1 cellular context compared by ENCODE assay signal in genomic region chr9:34611811-34612787, GRCh38.
TF ChIP-seq lines count a peak whose summit lies in the region.

A gene with protein sequence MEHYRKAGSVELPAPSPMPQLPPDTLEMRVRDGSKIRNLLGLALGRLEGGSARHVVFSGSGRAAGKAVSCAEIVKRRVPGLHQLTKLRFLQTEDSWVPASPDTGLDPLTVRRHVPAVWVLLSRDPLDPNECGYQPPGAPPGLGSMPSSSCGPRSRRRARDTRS (minus strand): TSS chr9:34612097. CDS start chr9:34611296, 801 bp downstream.

TF ChIP-seq in GM12878, 131 proteins besides CTCF, POLR2A, EP300 and RAD21 (continued from another document and continues in another):
- TF ChIP-seq ZNF592 (IDR thresholded peaks at IDR 0.05) (no peak), SMARCA5 (IDR thresholded peaks at IDR 0.05) (peak; percentile 60; the same call in 1 of the 2 replicates), RAD51 (IDR thresholded peaks at IDR 0.05) (no peak), MTA3 (IDR thresholded peaks at IDR 0.05; ENCODE audit: borderline replicate concordance, low read length) (no peak), BRCA1 (IDR thresholded peaks at IDR 0.05; ENCODE audit: low read depth, low read length) (no peak), USF2 (IDR thresholded peaks at IDR 0.05; ENCODE audit: borderline replicate concordance, low read depth, low read length) (no peak), HCFC1 (IDR thresholded peaks at IDR 0.05; ENCODE audit: low read length) (no peak; the same call in 1 of the 2 replicates), ZNF24 (IDR thresholded peaks at IDR 0.05) (no peak), IKZF1 (conservative IDR thresholded peaks at IDR 0.05) (peak; percentile 59), YBX1 (IDR thresholded peaks at IDR 0.05) (no peak), TCF3 (IDR thresholded peaks at IDR 0.05; ENCODE audit: borderline replicate concordance, insufficient read depth, low read depth, low read length) (no peak), CEBPZ (IDR thresholded peaks at IDR 0.05; ENCODE audit: low read depth, low read length) (no peak), RCOR1 (conservative IDR thresholded peaks at IDR 0.05; ENCODE audit: low read depth, low read length) (no peak), CBFB (IDR thresholded peaks at IDR 0.05; ENCODE audit: low read depth) (no peak), CHD1 (IDR thresholded peaks at IDR 0.05; ENCODE audit: low read depth, low read length) (0 out of 2 replicates have a peak, but pooled peaks have one; percentile 42), EGR1 (IDR thresholded peaks at IDR 0.05; ENCODE audit: borderline replicate concordance in 1 of 2, low read depth in 2 of 2, low read length in 2 of 2) (peak in 1 of 2 experiments; percentile 68; a peak in 1 of 3 replicates), HDAC2 (IDR thresholded peaks at IDR 0.05) (no peak), PRDM15 (CRISPR knock-in tag; IDR thresholded peaks at IDR 0.05) (no peak), USF1 (IDR thresholded peaks at IDR 0.05; ENCODE audit: borderline replicate concordance, extremely low read length, insufficient read depth, low read depth, low read length) (no peak), ZZZ3 (IDR thresholded peaks at IDR 0.05; ENCODE audit: control insufficient read depth, insufficient read length, low read depth) (no peak), SMAD5 (IDR thresholded peaks at IDR 0.05; ENCODE audit: low read depth) (no peak), CREM (IDR thresholded peaks at IDR 0.05; ENCODE audit: low read depth) (no peak), PML (IDR thresholded peaks at IDR 0.05; ENCODE audit: low read length) (peak; percentile 47; the same call in 1 of the 2 replicates), ZSCAN29 (IDR thresholded peaks at IDR 0.05) (no peak), PAX8 (IDR thresholded peaks at IDR 0.05) (no peak), MTA2 (IDR thresholded peaks at IDR 0.05; ENCODE audit: low read depth) (no peak), MEF2A (IDR thresholded peaks at IDR 0.05; ENCODE audit: insufficient read depth, low read depth, low read length) (no peak)
- TF ChIP-seq, protein P1, sequence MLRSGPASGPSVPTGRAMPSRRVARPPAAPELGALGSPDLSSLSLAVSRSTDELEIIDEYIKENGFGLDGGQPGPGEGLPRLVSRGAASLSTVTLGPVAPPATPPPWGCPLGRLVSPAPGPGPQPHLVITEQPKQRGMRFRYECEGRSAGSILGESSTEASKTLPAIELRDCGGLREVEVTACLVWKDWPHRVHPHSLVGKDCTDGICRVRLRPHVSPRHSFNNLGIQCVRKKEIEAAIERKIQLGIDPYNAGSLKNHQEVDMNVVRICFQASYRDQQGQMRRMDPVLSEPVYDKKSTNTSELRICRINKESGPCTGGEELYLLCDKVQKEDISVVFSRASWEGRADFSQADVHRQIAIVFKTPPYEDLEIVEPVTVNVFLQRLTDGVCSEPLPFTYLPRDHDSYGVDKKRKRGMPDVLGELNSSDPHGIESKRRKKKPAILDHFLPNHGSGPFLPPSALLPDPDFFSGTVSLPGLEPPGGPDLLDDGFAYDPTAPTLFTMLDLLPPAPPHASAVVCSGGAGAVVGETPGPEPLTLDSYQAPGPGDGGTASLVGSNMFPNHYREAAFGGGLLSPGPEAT (IDR thresholded peaks at IDR 0.05; ENCODE audit: low read depth): peak; percentile 12; the same call in 1 of the 2 replicates
- TF ChIP-seq, protein P2, sequence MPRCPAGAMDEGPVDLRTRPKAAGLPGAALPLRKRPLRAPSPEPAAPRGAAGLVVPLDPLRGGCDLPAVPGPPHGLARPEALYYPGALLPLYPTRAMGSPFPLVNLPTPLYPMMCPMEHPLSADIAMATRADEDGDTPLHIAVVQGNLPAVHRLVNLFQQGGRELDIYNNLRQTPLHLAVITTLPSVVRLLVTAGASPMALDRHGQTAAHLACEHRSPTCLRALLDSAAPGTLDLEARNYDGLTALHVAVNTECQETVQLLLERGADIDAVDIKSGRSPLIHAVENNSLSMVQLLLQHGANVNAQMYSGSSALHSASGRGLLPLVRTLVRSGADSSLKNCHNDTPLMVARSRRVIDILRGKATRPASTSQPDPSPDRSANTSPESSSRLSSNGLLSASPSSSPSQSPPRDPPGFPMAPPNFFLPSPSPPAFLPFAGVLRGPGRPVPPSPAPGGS (IDR thresholded peaks at IDR 0.05; ENCODE audit: borderline replicate concordance, insufficient read depth, low read depth, low read length, poor library complexity, severe bottlenecking): no peak
- TF ChIP-seq, protein P3, sequence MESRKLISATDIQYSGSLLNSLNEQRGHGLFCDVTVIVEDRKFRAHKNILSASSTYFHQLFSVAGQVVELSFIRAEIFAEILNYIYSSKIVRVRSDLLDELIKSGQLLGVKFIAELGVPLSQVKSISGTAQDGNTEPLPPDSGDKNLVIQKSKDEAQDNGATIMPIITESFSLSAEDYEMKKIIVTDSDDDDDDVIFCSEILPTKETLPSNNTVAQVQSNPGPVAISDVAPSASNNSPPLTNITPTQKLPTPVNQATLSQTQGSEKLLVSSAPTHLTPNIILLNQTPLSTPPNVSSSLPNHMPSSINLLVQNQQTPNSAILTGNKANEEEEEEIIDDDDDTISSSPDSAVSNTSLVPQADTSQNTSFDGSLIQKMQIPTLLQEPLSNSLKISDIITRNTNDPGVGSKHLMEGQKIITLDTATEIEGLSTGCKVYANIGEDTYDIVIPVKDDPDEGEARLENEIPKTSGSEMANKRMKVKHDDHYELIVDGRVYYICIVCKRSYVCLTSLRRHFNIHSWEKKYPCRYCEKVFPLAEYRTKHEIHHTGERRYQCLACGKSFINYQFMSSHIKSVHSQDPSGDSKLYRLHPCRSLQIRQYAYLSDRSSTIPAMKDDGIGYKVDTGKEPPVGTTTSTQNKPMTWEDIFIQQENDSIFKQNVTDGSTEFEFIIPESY (IDR thresholded peaks at IDR 0.05): no peak
- TF ChIP-seq, protein P4, sequence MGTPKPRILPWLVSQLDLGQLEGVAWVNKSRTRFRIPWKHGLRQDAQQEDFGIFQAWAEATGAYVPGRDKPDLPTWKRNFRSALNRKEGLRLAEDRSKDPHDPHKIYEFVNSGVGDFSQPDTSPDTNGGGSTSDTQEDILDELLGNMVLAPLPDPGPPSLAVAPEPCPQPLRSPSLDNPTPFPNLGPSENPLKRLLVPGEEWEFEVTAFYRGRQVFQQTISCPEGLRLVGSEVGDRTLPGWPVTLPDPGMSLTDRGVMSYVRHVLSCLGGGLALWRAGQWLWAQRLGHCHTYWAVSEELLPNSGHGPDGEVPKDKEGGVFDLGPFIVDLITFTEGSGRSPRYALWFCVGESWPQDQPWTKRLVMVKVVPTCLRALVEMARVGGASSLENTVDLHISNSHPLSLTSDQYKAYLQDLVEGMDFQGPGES (IDR thresholded peaks at IDR 0.05): no peak
- TF ChIP-seq, protein P5, sequence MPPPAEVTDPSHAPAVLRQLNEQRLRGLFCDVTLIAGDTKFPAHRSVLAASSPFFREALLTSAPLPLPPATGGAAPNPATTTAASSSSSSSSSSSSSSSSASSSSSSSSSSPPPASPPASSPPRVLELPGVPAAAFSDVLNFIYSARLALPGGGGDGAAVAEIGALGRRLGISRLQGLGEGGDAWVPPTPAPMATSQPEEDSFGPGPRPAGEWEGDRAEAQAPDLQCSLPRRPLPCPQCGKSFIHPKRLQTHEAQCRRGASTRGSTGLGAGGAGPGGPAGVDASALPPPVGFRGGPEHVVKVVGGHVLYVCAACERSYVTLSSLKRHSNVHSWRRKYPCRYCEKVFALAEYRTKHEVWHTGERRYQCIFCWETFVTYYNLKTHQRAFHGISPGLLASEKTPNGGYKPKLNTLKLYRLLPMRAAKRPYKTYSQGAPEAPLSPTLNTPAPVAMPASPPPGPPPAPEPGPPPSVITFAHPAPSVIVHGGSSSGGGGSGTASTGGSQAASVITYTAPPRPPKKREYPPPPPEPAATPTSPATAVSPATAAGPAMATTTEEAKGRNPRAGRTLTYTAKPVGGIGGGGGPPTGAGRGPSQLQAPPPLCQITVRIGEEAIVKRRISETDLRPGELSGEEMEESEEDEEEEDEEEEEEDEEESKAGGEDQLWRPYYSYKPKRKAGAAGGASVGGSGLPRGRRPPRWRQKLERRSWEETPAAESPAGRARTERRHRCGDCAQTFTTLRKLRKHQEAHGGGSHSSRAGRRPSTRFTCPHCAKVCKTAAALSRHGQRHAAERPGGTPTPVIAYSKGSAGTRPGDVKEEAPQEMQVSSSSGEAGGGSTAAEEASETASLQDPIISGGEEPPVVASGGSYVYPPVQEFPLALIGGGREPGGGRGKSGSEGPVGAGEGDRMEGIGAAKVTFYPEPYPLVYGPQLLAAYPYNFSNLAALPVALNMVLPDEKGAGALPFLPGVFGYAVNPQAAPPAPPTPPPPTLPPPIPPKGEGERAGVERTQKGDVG (CRISPR knock-in tag; IDR thresholded peaks at IDR 0.05): no peak
